9 cellular contexts compared by ENCODE assay signal in genomic region chr14:102545461-102546265, GRCh38. TPM values are rescaled to one million over a fixed set of nuclear protein-coding genes. Genes with fewer than 3 reads are reported as not detected.
DNase-seq lines count a peak whose midpoint lies in the region; ATAC-seq and TF ChIP-seq lines count a peak whose summit lies in the region.
"Had no signal": no experiment of that assay in that cellular context is flagged by ENCODE, and none has a peak within 500 bp of the region (broad histone marks: within the 10 kb centered on the region; RNA-seq: fewer than 3 reads in every experiment).

No MANE protein-coding gene starts in this region.

- H3K4me1 Mint-ChIP-seq in activated T-helper 2 cell treated with anti-CD3 and anti-CD28 coated beads, Interferon-gamma antibody, Interleukin-2, Interleukin-4, amounts not matched to agents 10 μg/mL and 5 μg/mL and 100 μg/mL, durations not matched to agents 14 hours and 24 hours and 36 hours (ENCODE audit: low read depth) = no peaks in the 10 kb centered on the region
- H3K4me1 Mint-ChIP-seq in stimulated activated naive B cell treated with anti-CD40 and anti-IgM and Interleukin-4, amounts not matched to agents 10 μg/mL and 1 μg/mL and 100 μg/mL, for 72 hours = peaks cover 9 to 15% of the 10 kb centered on the region in 2 donors

- no peak overlapping the region for H3K27ac Mint-ChIP-seq in activated T-helper 2 cell treated with anti-CD3 and anti-CD28 coated beads, Interferon-gamma antibody, Interleukin-2, Interleukin-4, amounts not matched to agents 10 μg/mL and 5 μg/mL and 100 μg/mL, durations not matched to agents 14 hours and 24 hours and 36 hours
- peak overlapping the region; percentile 83 for H3K27ac Mint-ChIP-seq in stimulated activated naive B cell treated with anti-CD40 and anti-IgM and Interleukin-4, amounts not matched to agents 10 μg/mL and 1 μg/mL and 100 μg/mL, for 72 hours

- no peaks in the 10 kb centered on the region for H3K36me3 ChIP-seq in hepatocyte (replicated peaks; ENCODE audit: insufficient read depth, low read depth)

- no peaks in the 10 kb centered on the region for H3K9me3 Mint-ChIP-seq in activated T-helper 2 cell treated with anti-CD3 and anti-CD28 coated beads, Interferon-gamma antibody, Interleukin-2, Interleukin-4, amounts not matched to agents 10 μg/mL and 5 μg/mL and 100 μg/mL, durations not matched to agents 14 hours and 24 hours and 36 hours
- H3K9me3 Mint-ChIP-seq in stimulated activated naive B cell treated with anti-CD40 and anti-IgM and Interleukin-4, amounts not matched to agents 10 μg/mL and 1 μg/mL and 100 μg/mL, for 72 hours = peaks cover 0 to 1% of the 10 kb centered on the region in 2 donors
- H3K9me3 Mint-ChIP-seq: neural crest cell had no signal

- H3K79me2 ChIP-seq in hepatocyte = peaks cover 3% of the 10 kb centered on the region

- peaks cover 43% of the 10 kb centered on the region for H3K27me3 Mint-ChIP-seq in activated T-helper 2 cell treated with anti-CD3 and anti-CD28 coated beads, Interferon-gamma antibody, Interleukin-2, Interleukin-4, amounts not matched to agents 10 μg/mL and 5 μg/mL and 100 μg/mL, durations not matched to agents 14 hours and 24 hours and 36 hours (ENCODE audit: low read depth)
- peaks cover 43 to 60% of the 10 kb centered on the region in 2 donors for H3K27me3 Mint-ChIP-seq in stimulated activated naive B cell treated with anti-CD40 and anti-IgM and Interleukin-4, amounts not matched to agents 10 μg/mL and 1 μg/mL and 100 μg/mL, for 72 hours

- no peaks in the 10 kb centered on the region for H3K27me3 ChIP-seq in hepatocyte

- H3K4me1 ChIP-seq in hepatocyte (ENCODE audit: insufficient read depth) = peaks cover 44% of the 10 kb centered on the region

- WGBS in hepatocyte (ENCODE audit: low lambda C conversion rate, missing lambda C conversion rate) = 38% methylated on average over 26 of the region's 29 CpGs

- DNase-seq in Right ventricle myocardium inferior (ENCODE audit: missing footprints) = no peak
- no peak for DNase-seq in cardiac septum (ENCODE audit: low spot score)
- no peak for DNase-seq in activated T-helper 2 cell treated with anti-CD3 and anti-CD28 coated beads, Interferon-gamma antibody, Interleukin-2, Interleukin-4, amounts not matched to agents 10 μg/mL and 5 μg/mL and 100 μg/mL, durations not matched to agents 14 hours and 24 hours and 36 hours (ENCODE audit: low spot score)
- peak; percentile 72 for DNase-seq in hepatocyte (ENCODE audit: low spot score)
- no peak for DNase-seq in stimulated activated naive B cell treated with anti-CD40 and anti-IgM and Interleukin-4, amounts not matched to agents 10 μg/mL and 1 μg/mL and 100 μg/mL, for 72 hours
- no peak for DNase-seq in DMS153 treated with DMSO at 0.1 percent for 48 hours (lab: John Stamatoyannopoulos, UW; ENCODE audit: unreplicated experiment)
- DNase-seq in stimulated activated CD8-positive, alpha-beta memory T cell treated with anti-CD3 and anti-CD28 coated beads, Interleukin-4, amount 100 ng/mL, for 48 hours = no peak
- no peak for DNase-seq in occipital lobe (lab: John Stamatoyannopoulos, UW)

- no peaks in the 10 kb centered on the region for H4K20me1 ChIP-seq in hepatocyte (ENCODE audit: insufficient read depth, poor library complexity, severe bottlenecking)

- peak overlapping the region; percentile 97 for H3K27ac ChIP-seq in hepatocyte

- peak overlapping the region; percentile 41 for H2AFZ ChIP-seq in hepatocyte

- H3K4me3 Mint-ChIP-seq in activated T-helper 2 cell treated with anti-CD3 and anti-CD28 coated beads, Interferon-gamma antibody, Interleukin-2, Interleukin-4, amounts not matched to agents 10 μg/mL and 5 μg/mL and 100 μg/mL, durations not matched to agents 14 hours and 24 hours and 36 hours (ENCODE audit: low read depth) = peak overlapping the region; percentile 27
- H3K4me3 Mint-ChIP-seq in stimulated activated naive B cell treated with anti-CD40 and anti-IgM and Interleukin-4, amounts not matched to agents 10 μg/mL and 1 μg/mL and 100 μg/mL, for 72 hours = peak overlapping the region; percentile 75 to 81
- H3K4me3 Mint-ChIP-seq: neural crest cell had no signal

- peak; percentile 18 for TF ChIP-seq CTCF in hepatocyte (IDR thresholded peaks at IDR 0.05; ENCODE audit: poor library complexity)

- H3K4me2 ChIP-seq in hepatocyte = peak overlapping the region; percentile 73

- no peaks in the 10 kb centered on the region for H3K36me3 Mint-ChIP-seq in activated T-helper 2 cell treated with anti-CD3 and anti-CD28 coated beads, Interferon-gamma antibody, Interleukin-2, Interleukin-4, amounts not matched to agents 10 μg/mL and 5 μg/mL and 100 μg/mL, durations not matched to agents 14 hours and 24 hours and 36 hours (ENCODE audit: low read depth)
- no peaks in the 10 kb centered on the region for H3K36me3 Mint-ChIP-seq in stimulated activated naive B cell treated with anti-CD40 and anti-IgM and Interleukin-4, amounts not matched to agents 10 μg/mL and 1 μg/mL and 100 μg/mL, for 72 hours

- peak; percentile 19 for ATAC-seq in Right ventricle myocardium inferior
- ATAC-seq in stimulated activated naive B cell treated with anti-CD40 and anti-IgM and Interleukin-4, amounts not matched to agents 10 μg/mL and 1 μg/mL and 100 μg/mL, for 72 hours (replicated peaks) = no peak

- no peaks in the 10 kb centered on the region for H3K9me2 ChIP-seq in hepatocyte (replicated peaks; ENCODE audit: insufficient read depth)

- no peak overlapping the region for H3K4me3 ChIP-seq in hepatocyte

- intact Hi-C loops in Right ventricle myocardium inferior (cut with DNase I) (no loop called here), cardiac septum (cut with DNase I) (no loop called here)
- intact Hi-C loops in activated T-helper 2 cell treated with anti-CD3 and anti-CD28 coated beads, Interferon-gamma antibody, Interleukin-2, Interleukin-4, amounts not matched to agents 10 μg/mL and 5 μg/mL and 100 μg/mL, durations not matched to agents 14 hours and 24 hours and 36 hours (cut with micrococcal nuclease) = no loop called here

- H3K9me3 ChIP-seq in hepatocyte (ENCODE audit: low read depth) = no peaks in the 10 kb centered on the region

RNA-seq across cellular contexts. Expression of gene ANKRD9, which starts 36.1 kb away (rescaled TPM):
- total RNA-seq in Right ventricle myocardium inferior = 148 TPM
- 137 TPM for total RNA-seq in cardiac septum
- 16.9 and 17.0 TPM in 2 replicates for total RNA-seq in activated T-helper 2 cell treated with anti-CD3 and anti-CD28 coated beads, Interferon-gamma antibody, Interleukin-2, Interleukin-4, amounts not matched to agents 10 μg/mL and 5 μg/mL and 100 μg/mL, durations not matched to agents 14 hours and 24 hours and 36 hours
- 43.8 and 46.5 TPM in 2 replicates for total RNA-seq in hepatocyte
- 88.1 and 90.7 TPM in 2 replicates for polyA plus RNA-seq in hepatocyte
- total RNA-seq in occipital lobe = 5.9 TPM

RNA-seq across cellular contexts. Expression of gene RCOR1, which starts 46.8 kb away (rescaled TPM):
- 11.9 TPM for total RNA-seq in Right ventricle myocardium inferior
- total RNA-seq in cardiac septum = 12.5 TPM
- 22.2 and 24.3 TPM in 2 replicates for total RNA-seq in activated T-helper 2 cell treated with anti-CD3 and anti-CD28 coated beads, Interferon-gamma antibody, Interleukin-2, Interleukin-4, amounts not matched to agents 10 μg/mL and 5 μg/mL and 100 μg/mL, durations not matched to agents 14 hours and 24 hours and 36 hours
- 27.0 and 30.2 TPM in 2 replicates for total RNA-seq in hepatocyte
- polyA plus RNA-seq in hepatocyte = 9.9 and 12.2 TPM in 2 replicates
- 13.1 TPM for total RNA-seq in occipital lobe
